In genomic region chr6:30515106-30515505, GRCh38 we compare ENCODE assay signal across 11 cellular contexts. TPM values are rescaled to one million over a fixed set of nuclear protein-coding genes. Genes with fewer than 3 reads are reported as not detected.
DNase-seq lines count a peak whose midpoint lies in the region; ATAC-seq and TF ChIP-seq lines count a peak whose summit lies in the region.
"Had no signal": no experiment of that assay in that cellular context is flagged by ENCODE, and none has a peak within 500 bp of the region (broad histone marks: within the 10 kb centered on the region; RNA-seq: fewer than 3 reads in every experiment).

No MANE protein-coding gene starts in this region.

- H3K4me3 ChIP-seq in liver (ENCODE audit: low read depth in 1 of 3, low read length in 3 of 3) = no peak overlapping the region
- H3K4me3 ChIP-seq in tibial artery = no peak overlapping the region

- peaks cover 6% of the 10 kb centered on the region for H3K36me3 Mint-ChIP-seq in activated T-cell treated with anti-CD3 and anti-CD28 coated beads, Interleukin-2, amount 50 U/mL, for 4 hours (ENCODE audit: insufficient read depth)
- peaks cover 8% of the 10 kb centered on the region for H3K36me3 Mint-ChIP-seq in activated naive CD8-positive, alpha-beta T cell

- TF ChIP-seq CTCF in liver (IDR thresholded peaks at IDR 0.05; ENCODE audit: low read depth, low read length, missing input control) (no peak), tibial artery (IDR thresholded peaks at IDR 0.05) (no peak)

- intact Hi-C loops in tibial artery (cut with DNase I; ENCODE audit: low total_unique reads) = no loop called here

- peaks cover 6% of the 10 kb centered on the region for H3K9me3 Mint-ChIP-seq in activated T-cell treated with anti-CD3 and anti-CD28 coated beads, Interleukin-2, amount 50 U/mL, for 4 hours
- peaks cover 6% of the 10 kb centered on the region for H3K9me3 Mint-ChIP-seq in activated naive CD8-positive, alpha-beta T cell (ENCODE audit: low read depth)

- TF ChIP-seq RAD21 in liver (IDR thresholded peaks at IDR 0.05) = no peak

- no peaks in the 10 kb centered on the region for H3K27me3 ChIP-seq in liver (ENCODE audit: control insufficient read depth in 4 of 4, insufficient read depth in 4 of 4, low read length in 3 of 4)
- no peaks in the 10 kb centered on the region for H3K27me3 ChIP-seq in tibial artery

- H3K27me3 Mint-ChIP-seq in activated T-cell treated with anti-CD3 and anti-CD28 coated beads, Interleukin-2, amount 50 U/mL, for 4 hours (ENCODE audit: low read depth) = no peaks in the 10 kb centered on the region
- H3K27me3 Mint-ChIP-seq in activated naive CD8-positive, alpha-beta T cell = no peaks in the 10 kb centered on the region

- peak overlapping the region; percentile 85 for H3K4me3 Mint-ChIP-seq in activated T-cell treated with anti-CD3 and anti-CD28 coated beads, Interleukin-2, amount 50 U/mL, for 4 hours
- H3K4me3 Mint-ChIP-seq in activated naive CD8-positive, alpha-beta T cell = peak overlapping the region; percentile 92

- H3K36me3 ChIP-seq in liver (ENCODE audit: control insufficient read depth in 4 of 4, insufficient read depth in 3 of 4, low read depth in 1 of 4, low read length in 3 of 4) (peaks cover 0 to 2% (median 0%) of the 10 kb centered on the region in 4 donors), tibial artery (no peaks in the 10 kb centered on the region)

- H3K4me1 ChIP-seq in liver (ENCODE audit: control insufficient read depth in 4 of 4, insufficient read depth in 4 of 4, low read length in 3 of 4) (no peaks in the 10 kb centered on the region), tibial artery (peaks cover 0 to 3% (median 0%) of the 10 kb centered on the region in 4 donors)

- H3K27ac Mint-ChIP-seq in activated naive CD8-positive, alpha-beta T cell = peak overlapping the region; percentile 91

- no peak for ATAC-seq in activated T-cell treated with anti-CD3 and anti-CD28 coated beads, Interleukin-2, amount 50 U/mL, for 4 hours
- no peak for ATAC-seq in GM18519 (IDR thresholded peaks at IDR 0.05; ENCODE audit: low FRiP score, unreplicated experiment)

- DNase-seq in activated T-cell treated with anti-CD3 and anti-CD28 coated beads, Interleukin-2, amount 50 U/mL, for 4 hours = no peak
- no peak for DNase-seq in activated T-cell treated with anti-CD3 and anti-CD28 coated beads, Interleukin-2, amount 50 U/mL, for 1 hour
- no peak for DNase-seq in tibial artery
- DNase-seq in NCI-H1105 (lab: John Stamatoyannopoulos, UW) = no peak
- DNase-seq in RKO (ENCODE audit: low spot score) = no peak
- DNase-seq: activated CD4-positive, alpha-beta T cell treated with anti-CD3 and anti-CD28 coated beads for 1 hour; KG1; NCI-H82 had no signal

- 67% methylated on average over 4 of the region's 4 CpGs for WGBS in liver

- no peaks in the 10 kb centered on the region for H3K9me3 ChIP-seq in liver (ENCODE audit: control insufficient read depth in 4 of 4, low read length in 3 of 4)
- no peaks in the 10 kb centered on the region for H3K9me3 ChIP-seq in tibial artery

- H3K9ac ChIP-seq in liver (ENCODE audit: low read depth in 1 of 2, low read length in 2 of 2) = no peak overlapping the region

- peak overlapping the region; percentile 47 to 87 for H3K27ac ChIP-seq in liver (ENCODE audit: low read depth in 1 of 2, low read length in 2 of 2)
- peak overlapping the region; percentile 64 to 80 for H3K27ac ChIP-seq in tibial artery

- H3K4me1 Mint-ChIP-seq in activated T-cell treated with anti-CD3 and anti-CD28 coated beads, Interleukin-2, amount 50 U/mL, for 4 hours (ENCODE audit: low read depth) = peaks cover 68% of the 10 kb centered on the region
- peaks cover 75% of the 10 kb centered on the region for H3K4me1 Mint-ChIP-seq in activated naive CD8-positive, alpha-beta T cell (ENCODE audit: low read depth)

TF ChIP-seq in liver, 16 proteins besides CTCF, POLR2A, EP300 and RAD21:
- TF ChIP-seq MAX (IDR thresholded peaks at IDR 0.05) (no peak), GABPA (IDR thresholded peaks at IDR 0.05 in 1 of 2, conservative IDR thresholded peaks at IDR 0.05 in 1 of 2) (no peak), EGR1 (IDR thresholded peaks at IDR 0.05; ENCODE audit: low read depth in 2 of 2) (no peak), ATF3 (IDR thresholded peaks at IDR 0.05) (no peak), HNF4G (IDR thresholded peaks at IDR 0.05) (no peak), SP1 (IDR thresholded peaks at IDR 0.05) (no peak), REST (IDR thresholded peaks at IDR 0.05) (no peak), JUND (IDR thresholded peaks at IDR 0.05) (no peak), NR2F2 (IDR thresholded peaks at IDR 0.05) (no peak), HNF4A (conservative IDR thresholded peaks at IDR 0.05) (no peak), RXRA (IDR thresholded peaks at IDR 0.05) (no peak), FOXA2 (IDR thresholded peaks at IDR 0.05) (no peak), TAF1 (conservative IDR thresholded peaks at IDR 0.05) (no peak), FOXA1 (IDR thresholded peaks at IDR 0.05) (no peak), YY1 (IDR thresholded peaks at IDR 0.05) (no peak), ZBTB33 (IDR thresholded peaks at IDR 0.05) (no peak)

RNA-seq across cellular contexts. Expression of gene HLA-E, which starts 25.8 kb away (rescaled TPM):
- total RNA-seq in activated T-cell treated with anti-CD3 and anti-CD28 coated beads, Interleukin-2, amount 50 U/mL, for 4 hours = 1,000 to 10,000 TPM in 1 of 3 donors, 100 to 1,000 TPM in 2; 695 to 1,026 (median 934) TPM
- 100 to 1,000 TPM; 133 to 236 TPM for total RNA-seq in liver
- polyA plus RNA-seq in liver = 100 to 1,000 TPM; 177 to 258 TPM

RNA-seq across cellular contexts. Expression of gene GNL1, which starts 41.2 kb away (rescaled TPM):
- 100 to 1,000 TPM; 134 to 142 (median 138) TPM for total RNA-seq in activated T-cell treated with anti-CD3 and anti-CD28 coated beads, Interleukin-2, amount 50 U/mL, for 4 hours
- 10 to 100 TPM; 12.3 to 14.0 TPM for total RNA-seq in liver
- polyA plus RNA-seq in liver = 10 to 100 TPM; 10.1 to 18.2 TPM

RNA-seq across cellular contexts. Expression of gene PRR3, which starts 42.0 kb away (rescaled TPM):
- total RNA-seq in activated T-cell treated with anti-CD3 and anti-CD28 coated beads, Interleukin-2, amount 50 U/mL, for 4 hours = 10 to 100 TPM; 41.3 to 49.3 (median 43.8) TPM
- 1 to 10 TPM; 2.1 to 2.3 TPM for total RNA-seq in liver
- 1 to 10 TPM; 2.5 to 3.2 TPM for polyA plus RNA-seq in liver

RNA-seq across cellular contexts. Expression of gene ABCF1, which starts 56.1 kb away (rescaled TPM):
- 100 to 1,000 TPM; 167 to 181 (median 181) TPM for total RNA-seq in activated T-cell treated with anti-CD3 and anti-CD28 coated beads, Interleukin-2, amount 50 U/mL, for 4 hours
- 10 to 100 TPM; 20.4 to 33.9 TPM for total RNA-seq in liver
- polyA plus RNA-seq in liver = 10 to 100 TPM; 25.0 to 27.2 TPM

Comparison
In these comparisons a context has a peak if more than half of its experiments do, and no peak if none do; other contexts are left out.
1. RNA of gene GNL1, which starts 41.2 kb away (total RNA-seq): 134 to 142 TPM in activated T-cell treated with anti-CD3 and anti-CD28 coated beads, Interleukin-2, amount 50 U/mL, for 4 hours; 12.3 to 14.0 TPM in liver; every median in the first group is over 4 times any median in the second.
2. RNA of gene PRR3, which starts 42.0 kb away (total RNA-seq): 41.3 to 49.3 TPM in activated T-cell treated with anti-CD3 and anti-CD28 coated beads, Interleukin-2, amount 50 U/mL, for 4 hours; 2.1 to 2.3 TPM in liver; every median in the first group is over 10 times any median in the second.